ENCODE assay signal across 23 cellular contexts in the genomic region with DNA sequence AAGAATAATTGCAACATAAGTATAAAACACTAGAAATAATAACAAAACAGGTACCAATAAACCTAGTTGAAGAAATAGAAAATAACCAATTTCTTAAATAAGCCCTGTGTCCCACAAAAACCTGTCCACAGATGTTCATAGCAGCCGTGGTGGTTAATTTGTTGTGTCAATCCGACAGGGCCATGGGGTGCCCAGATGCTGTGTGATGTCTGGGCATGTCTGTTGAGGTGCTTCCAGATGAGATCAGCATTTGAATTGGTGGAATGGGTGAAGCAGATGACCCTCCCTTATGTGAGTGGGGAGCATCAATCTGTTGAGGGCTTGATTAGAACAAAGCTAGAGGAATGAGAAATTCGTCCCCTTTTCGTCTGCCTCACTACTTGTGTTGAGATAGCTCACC. TPM values are rescaled to one million over a fixed set of nuclear protein-coding genes. Genes with fewer than 3 reads are reported as not detected.
DNase-seq lines count a peak whose midpoint lies in the region; ATAC-seq and TF ChIP-seq lines count a peak whose summit lies in the region.
"Had no signal": no experiment of that assay in that cellular context is flagged by ENCODE, and none has a peak within 500 bp of the region (broad histone marks: within the 10 kb centered on the region; RNA-seq: fewer than 3 reads in every experiment).

No MANE protein-coding gene starts in this region.

- TF ChIP-seq POLR2A in transverse colon (IDR thresholded peaks at IDR 0.05): no peak

- 97% methylated on average over 4 of the region's 4 CpGs for WGBS in hepatocyte (ENCODE audit: low lambda C conversion rate, missing lambda C conversion rate)
- WGBS in transverse colon (ENCODE audit: low coverage in 1 of 2), 2 donors: 87 to 97% methylated on average over 3 to 4 of the region's 4 CpGs

- CTCF ChIA-PET in MCF 10A (lab: Yijun Ruan, JAX): interaction anchor here (5.7 kb wide), 1 partner anchor 87 kb away, joined by 30 read pairs; no protein-coding TSS in a partner anchor

- BruUV-seq in MCF 10A (replicated peaks; lab: Mats Ljungman, UMichigan): no TSS peak

- TF ChIP-seq CTCF in MCF 10A (IDR thresholded peaks at IDR 0.05; ENCODE audit: unreplicated experiment): no peak
- TF ChIP-seq CTCF in hepatocyte (IDR thresholded peaks at IDR 0.05; ENCODE audit: poor library complexity): no peak
- TF ChIP-seq CTCF in transverse colon (IDR thresholded peaks at IDR 0.05): no peak

- H3K79me2 ChIP-seq in hepatocyte: no peaks in the 10 kb centered on the region

- H3K27me3 Mint-ChIP-seq in T-helper 2 cell treated with Interferon-gamma antibody and Interleukin-4, amounts not matched to agents 5 μg/mL and 100 μg/mL, for 36 hours (ENCODE audit: low read depth): peaks cover 6% of the 10 kb centered on the region
- H3K27me3 Mint-ChIP-seq in MCF 10A (ENCODE audit: insufficient read depth, unreplicated experiment): no peaks in the 10 kb centered on the region
- H3K27me3 Mint-ChIP-seq: stimulated activated memory B cell treated with anti-CD40 and anti-IgM and Interleukin-4, amounts not matched to agents 10 μg/mL and 1 μg/mL and 100 μg/mL, for 72 hours had no signal

- no peaks in the 10 kb centered on the region for H3K9me2 ChIP-seq in hepatocyte (replicated peaks; ENCODE audit: insufficient read depth)

- H3K4me3 ChIP-seq in hepatocyte (no peak overlapping the region), transverse colon (no peak overlapping the region)
- H3K4me3 ChIP-seq: BLaER1, pancreas, right lobe of liver, tibial artery had no signal

- intact Hi-C loops in MCF 10A (cut with micrococcal nuclease): no loop called here
- intact Hi-C loops in transverse colon (cut with DNase I; ENCODE audit: low total_unique reads): no loop called here

- peaks cover 47% of the 10 kb centered on the region for H3K4me1 Mint-ChIP-seq in T-helper 2 cell treated with Interferon-gamma antibody and Interleukin-4, amounts not matched to agents 5 μg/mL and 100 μg/mL, for 36 hours (ENCODE audit: low read depth)
- peaks cover 51% of the 10 kb centered on the region for H3K4me1 Mint-ChIP-seq in MCF 10A (ENCODE audit: insufficient read depth, unreplicated experiment)

- in situ Hi-C loops in transverse colon (cut with MboI; ENCODE audit: low pct_ligation_motif_present in 1 of 4, low pct_unique_long_range_greater_than_20kb in 1 of 4, low sequenced_read_pairs in 3 of 4): no loop called here

- no peak for TF ChIP-seq EP300 in transverse colon (IDR thresholded peaks at IDR 0.05; ENCODE audit: low read depth)

- H3K4me2 ChIP-seq in hepatocyte: no peak overlapping the region

- H3K9me3 Mint-ChIP-seq in T-helper 2 cell treated with Interferon-gamma antibody and Interleukin-4, amounts not matched to agents 5 μg/mL and 100 μg/mL, for 36 hours: no peaks in the 10 kb centered on the region
- H3K9me3 Mint-ChIP-seq in MCF 10A (ENCODE audit: unreplicated experiment): peaks cover 6% of the 10 kb centered on the region
- H3K9me3 Mint-ChIP-seq: stimulated activated memory B cell treated with anti-CD40 and anti-IgM and Interleukin-4, amounts not matched to agents 10 μg/mL and 1 μg/mL and 100 μg/mL, for 72 hours had no signal

- no peak overlapping the region for H2AFZ ChIP-seq in hepatocyte

- H3K4me1 ChIP-seq in hepatocyte (ENCODE audit: insufficient read depth) (peaks cover 35% of the 10 kb centered on the region), transverse colon (peaks cover 18 to 48% (median 26%) of the 10 kb centered on the region in 4 donors)

- H3K27ac ChIP-seq in hepatocyte (peak overlapping the region; percentile 99), transverse colon (peak overlapping the region; percentile 87 to 89 (median 89))
- H3K27ac ChIP-seq: 22Rv1, BLaER1, pancreas, right lobe of liver, tibial artery had no signal

- H3K27me3 ChIP-seq in hepatocyte: no peaks in the 10 kb centered on the region
- no peaks in the 10 kb centered on the region for H3K27me3 ChIP-seq in transverse colon
- H3K27me3 ChIP-seq: BLaER1, pancreas, right lobe of liver, tibial artery had no signal

- no peaks in the 10 kb centered on the region for H4K20me1 ChIP-seq in hepatocyte (ENCODE audit: insufficient read depth, poor library complexity, severe bottlenecking)
- H4K20me1 ChIP-seq: BLaER1 had no signal

- no peak overlapping the region for H3K4me3 Mint-ChIP-seq in T-helper 2 cell treated with Interferon-gamma antibody and Interleukin-4, amounts not matched to agents 5 μg/mL and 100 μg/mL, for 36 hours
- H3K4me3 Mint-ChIP-seq in MCF 10A (ENCODE audit: unreplicated experiment): no peak overlapping the region
- H3K4me3 Mint-ChIP-seq: stimulated activated memory B cell treated with anti-CD40 and anti-IgM and Interleukin-4, amounts not matched to agents 10 μg/mL and 1 μg/mL and 100 μg/mL, for 72 hours had no signal

- no peaks in the 10 kb centered on the region for H3K9me3 ChIP-seq in hepatocyte (ENCODE audit: low read depth)
- no peaks in the 10 kb centered on the region for H3K9me3 ChIP-seq in transverse colon
- H3K9me3 ChIP-seq: BLaER1, pancreas, right lobe of liver, tibial artery had no signal

- POLR2A ChIA-PET in MCF 10A (lab: Yijun Ruan, JAX): interaction anchor here (0.6 to 4.2 kb wide), 6 partner anchors 12 to 1019 kb away, joined by 3 to 23 read pairs (median 4); partner anchors contain the start of genes AHNAK, ATL3 and RTN3

- DNase-seq in T-helper 2 cell treated with Interferon-gamma antibody and Interleukin-4, amounts not matched to agents 5 μg/mL and 100 μg/mL, for 36 hours (ENCODE audit: low spot score): no peak
- no peak for DNase-seq in T-helper 2 cell
- DNase-seq in MCF 10A (ENCODE audit: unreplicated experiment): peak; percentile 34
- no peak for DNase-seq in hepatocyte (ENCODE audit: low spot score)
- no peak for DNase-seq in transverse colon
- DNase-seq in DMS53 treated with DMSO at 0.1 percent for 48 hours (lab: John Stamatoyannopoulos, UW; ENCODE audit: unreplicated experiment): no peak
- DNase-seq in NCI-H2081 (lab: John Stamatoyannopoulos, UW): no peak
- DNase-seq: activated CD4-positive, alpha-beta T cell treated with anti-CD3 and anti-CD28 coated beads for 4 hours; activated effector memory CD4-positive, alpha-beta T cell treated with Interleukin-2 at 50 U/mL for 16 hours; erythroblast; IMR-90; NCI-H187 treated with DMSO at 0.1 percent for 48 hours; NCI-H446 treated with DMSO at 0.1 percent for 48 hours; NK-92 treated with Interleukin-12 subunit alpha and Interleukin-12 subunit beta, amount 100 ng/mL, for 24 hours; pancreas; right lobe of liver; SW 1271; tibial artery had no signal

- no peak for ATAC-seq in GM18519 (IDR thresholded peaks at IDR 0.05; ENCODE audit: low FRiP score, unreplicated experiment)
- ATAC-seq: right lobe of liver had no signal

- peaks cover 1% of the 10 kb centered on the region for H3K36me3 Mint-ChIP-seq in T-helper 2 cell treated with Interferon-gamma antibody and Interleukin-4, amounts not matched to agents 5 μg/mL and 100 μg/mL, for 36 hours (ENCODE audit: low read depth)
- H3K36me3 Mint-ChIP-seq in MCF 10A (ENCODE audit: insufficient read depth, unreplicated experiment): peaks cover 6% of the 10 kb centered on the region
- H3K36me3 Mint-ChIP-seq: stimulated activated memory B cell treated with anti-CD40 and anti-IgM and Interleukin-4, amounts not matched to agents 10 μg/mL and 1 μg/mL and 100 μg/mL, for 72 hours had no signal

- H3K27ac Mint-ChIP-seq in T-helper 2 cell treated with Interferon-gamma antibody and Interleukin-4, amounts not matched to agents 5 μg/mL and 100 μg/mL, for 36 hours: peak overlapping the region; percentile 29
- peak overlapping the region; percentile 98 for H3K27ac Mint-ChIP-seq in MCF 10A (ENCODE audit: low read depth, unreplicated experiment)

- no peaks in the 10 kb centered on the region for H3K36me3 ChIP-seq in hepatocyte (replicated peaks; ENCODE audit: insufficient read depth, low read depth)
- H3K36me3 ChIP-seq in transverse colon: no peaks in the 10 kb centered on the region
- H3K36me3 ChIP-seq: BLaER1, pancreas, right lobe of liver, tibial artery had no signal

RNA-seq across cellular contexts. Expression of gene PLAAT2, which starts 2.5 kb away (rescaled TPM):
- total RNA-seq in MCF 10A (2022): 0.58 TPM in 1 of 2 replicates, not detected in the other
- total RNA-seq in hepatocyte: 0.77 and 1.2 TPM in 2 replicates
- polyA plus RNA-seq in hepatocyte: 1.9 and 3.0 TPM in 2 replicates
- total RNA-seq in transverse colon: 10 to 100 TPM in 3 of 4 donors, not detected in 1; 38.7 to 47.9 (median 43.0) TPM
- total RNA-seq: dermis microvascular lymphatic vessel endothelial cell, IMR-90, pancreas had no signal
- polyA plus RNA-seq: IMR-90 had no signal

RNA-seq across cellular contexts. Expression of gene PLAAT4, which starts 29.1 kb away (rescaled TPM):
- total RNA-seq in MCF 10A (2022): 0.69 and 0.96 TPM in 2 replicates
- 13.7 and 17.5 TPM in 2 replicates for total RNA-seq in hepatocyte
- 7.9 and 16.0 TPM in 2 replicates for polyA plus RNA-seq in hepatocyte
- 10 to 100 TPM; 35.4 to 78.6 (median 40.7) TPM for total RNA-seq in transverse colon

RNA-seq across cellular contexts. Expression of gene PLAAT3, which starts 48.5 kb away (rescaled TPM):
- total RNA-seq in MCF 10A (2022): 3.6 and 3.9 TPM in 2 replicates
- 26.9 and 32.4 TPM in 2 replicates for total RNA-seq in hepatocyte
- polyA plus RNA-seq in hepatocyte: 49.6 and 59.9 TPM in 2 replicates
- total RNA-seq in transverse colon: 10 to 100 TPM in 3 of 4 donors, 1 to 10 TPM in 1; 8.6 to 16.7 (median 10.5) TPM

RNA-seq across cellular contexts. Expression of gene LGALS12, which starts 59.8 kb away (rescaled TPM):
- not detected in 2 replicates for total RNA-seq in MCF 10A (2022)
- not detected in 2 replicates for total RNA-seq in hepatocyte
- not detected in 2 replicates for polyA plus RNA-seq in hepatocyte
- under 1 TPM in 1 of 4 donors, not detected in 3; 0.64 TPM for total RNA-seq in transverse colon
- total RNA-seq: dermis microvascular lymphatic vessel endothelial cell, IMR-90 had no signal
- polyA plus RNA-seq: IMR-90 had no signal
